8 cellular contexts compared by ENCODE assay signal in the genomic region with DNA sequence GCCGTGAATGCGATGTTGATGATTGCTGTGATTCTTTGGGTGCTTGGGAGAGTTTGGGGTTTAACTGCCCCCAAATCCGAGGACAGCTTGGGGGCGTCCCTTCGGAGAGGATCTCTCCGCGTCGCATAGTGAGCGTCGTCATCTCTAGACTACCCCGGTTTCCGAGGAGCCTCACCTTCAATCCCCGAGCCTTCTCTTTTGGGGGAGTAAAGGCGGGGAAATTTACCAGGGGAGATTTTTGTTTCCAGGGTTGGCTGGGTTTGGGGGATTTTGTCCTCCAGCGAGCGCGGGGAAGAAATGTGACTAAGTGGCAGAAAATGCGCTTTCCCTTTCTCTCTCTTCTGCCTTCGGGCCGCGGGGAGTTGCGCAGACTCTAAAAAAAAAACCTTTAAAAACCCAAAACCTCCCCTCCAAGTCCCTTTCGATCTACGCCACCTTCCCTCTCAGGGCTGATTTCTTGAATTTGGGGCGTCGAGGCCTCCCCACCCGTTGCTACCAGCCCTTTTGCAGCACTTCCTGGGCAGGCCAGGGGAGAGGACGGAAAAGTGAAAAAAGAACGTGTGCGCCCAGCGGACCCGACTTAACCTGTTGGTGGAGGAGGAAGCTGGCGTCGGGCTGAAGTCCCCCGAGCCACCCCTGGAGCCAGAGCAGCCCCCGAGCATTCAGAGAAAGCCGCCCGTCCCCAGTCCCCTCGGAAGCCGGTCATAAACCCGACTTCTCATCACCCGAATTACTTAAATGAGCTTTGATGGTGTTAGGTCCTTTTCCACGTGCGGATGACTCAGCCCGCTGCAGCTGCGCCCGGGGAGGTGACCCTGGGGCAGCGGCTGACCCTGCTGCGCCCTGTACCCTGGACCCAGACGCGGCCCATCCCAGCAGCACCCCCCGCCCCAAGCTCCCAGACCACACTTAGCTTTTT. TPM values are rescaled to one million over a fixed set of nuclear protein-coding genes. Genes with fewer than 3 reads are reported as not detected.
DNase-seq lines count a peak whose midpoint lies in the region; ATAC-seq and TF ChIP-seq lines count a peak whose summit lies in the region.

No MANE protein-coding gene starts in this region.

- H3K27me3 ChIP-seq in MM.1S (replicated peaks; ENCODE audit: insufficient read depth, low read length) (peaks cover 100% of the 10 kb centered on the region), body of pancreas (no peaks in the 10 kb centered on the region)

- H3K27ac ChIP-seq in MM.1S (ENCODE audit: low read length) (no peak overlapping the region), body of pancreas (peak overlapping the region in 3 of 4 donors; percentile 32 to 45 (median 36))

- WGBS in body of pancreas, 2 donors: 64 to 85% methylated on average over 51 to 52 of the region's 52 CpGs

- no peaks in the 10 kb centered on the region for H3K36me3 Mint-ChIP-seq in stimulated activated memory B cell treated with anti-CD40 and anti-IgM and Interleukin-4, amounts not matched to agents 10 μg/mL and 1 μg/mL and 100 μg/mL, for 72 hours

- H3K36me3 ChIP-seq in MM.1S (replicated peaks; ENCODE audit: insufficient read depth, low read length): no peaks in the 10 kb centered on the region
- no peaks in the 10 kb centered on the region for H3K36me3 ChIP-seq in body of pancreas (replicated peaks in 1 of 2; ENCODE audit: insufficient read depth in 1 of 2, low read depth in 2 of 2)

- no peaks in the 10 kb centered on the region for H3F3A ChIP-seq in MM.1S (ENCODE audit: insufficient read depth, low read length)

- H3K9ac ChIP-seq in MM.1S (ENCODE audit: low read length): no peak overlapping the region

- H3K4me3 ChIP-seq in MM.1S (ENCODE audit: low read length) (peak overlapping the region; percentile 40; the same call in 1 of the 2 replicates), body of pancreas (no peak overlapping the region)

- H4K20me1 ChIP-seq in MM.1S (ENCODE audit: insufficient read depth, low read length): no peaks in the 10 kb centered on the region

- H3K4me1 ChIP-seq in MM.1S (ENCODE audit: low read length): no peaks in the 10 kb centered on the region
- peaks cover 24% of the 10 kb centered on the region for H3K4me1 ChIP-seq in body of pancreas

- no peak for TF ChIP-seq POLR2A in body of pancreas (IDR thresholded peaks at IDR 0.05)

- H3K9me3 ChIP-seq in MM.1S (replicated peaks; ENCODE audit: insufficient read depth, low read length) (no peaks in the 10 kb centered on the region), body of pancreas (no peaks in the 10 kb centered on the region)

- peaks cover 95% of the 10 kb centered on the region for H3K27me3 Mint-ChIP-seq in stimulated activated memory B cell treated with anti-CD40 and anti-IgM and Interleukin-4, amounts not matched to agents 10 μg/mL and 1 μg/mL and 100 μg/mL, for 72 hours

- peaks cover 40% of the 10 kb centered on the region for H3K4me1 Mint-ChIP-seq in stimulated activated memory B cell treated with anti-CD40 and anti-IgM and Interleukin-4, amounts not matched to agents 10 μg/mL and 1 μg/mL and 100 μg/mL, for 72 hours

- no peaks in the 10 kb centered on the region for H3K9me3 Mint-ChIP-seq in stimulated activated memory B cell treated with anti-CD40 and anti-IgM and Interleukin-4, amounts not matched to agents 10 μg/mL and 1 μg/mL and 100 μg/mL, for 72 hours

- ATAC-seq in body of pancreas (no peak), HG03439 (IDR thresholded peaks at IDR 0.05; ENCODE audit: unreplicated experiment) (no peak)
- ATAC-seq in stimulated activated memory B cell treated with anti-CD40 and anti-IgM and Interleukin-4, amounts not matched to agents 10 μg/mL and 1 μg/mL and 100 μg/mL, for 72 hours: peak; percentile 28

- H3K27ac Mint-ChIP-seq in stimulated activated memory B cell treated with anti-CD40 and anti-IgM and Interleukin-4, amounts not matched to agents 10 μg/mL and 1 μg/mL and 100 μg/mL, for 72 hours: peak overlapping the region; percentile 70

- intact Hi-C loops in body of pancreas (cut with DNase I): no loop called here

- H3K4me2 ChIP-seq in MM.1S (ENCODE audit: low read depth, low read length): peak overlapping the region; percentile 68

- H3K4me3 Mint-ChIP-seq in stimulated activated memory B cell treated with anti-CD40 and anti-IgM and Interleukin-4, amounts not matched to agents 10 μg/mL and 1 μg/mL and 100 μg/mL, for 72 hours: peak overlapping the region; percentile 83

- H3K9me2 ChIP-seq in MM.1S (replicated peaks; ENCODE audit: insufficient read depth, low read length): no peaks in the 10 kb centered on the region

- DNase-seq in COLO829 (ENCODE audit: low spot score) (peak; percentile 50), MM.1S (no peak), body of pancreas (peak in 1 of 4 donors; percentile 33), kidney tubule cell (ENCODE audit: low spot score) (peak; percentile 55), NCI-H1436 (lab: John Stamatoyannopoulos, UW) (no peak), SK-N-DZ (ENCODE audit: low spot score) (no peak)

- TF ChIP-seq CTCF in MM.1S (IDR thresholded peaks at IDR 0.05; ENCODE audit: low read length): no peak
- TF ChIP-seq CTCF in body of pancreas (IDR thresholded peaks at IDR 0.05): no peak

- no peaks in the 10 kb centered on the region for H3K79me2 ChIP-seq in MM.1S (ENCODE audit: low read length)

- H2AFZ ChIP-seq in MM.1S (ENCODE audit: low read length): peak overlapping the region; percentile 19; the same call in 1 of the 2 replicates

RNA-seq across cellular contexts. Expression of gene NFIX, which starts 17.7 kb away (rescaled TPM):
- total RNA-seq in body of pancreas: 10 to 100 TPM; 16.9 to 26.7 TPM
- 0.15 and 0.17 TPM in 2 replicates for polyA plus RNA-seq in SK-N-DZ (2014; cell fraction: cytosol; rRNA removed)
- polyA plus RNA-seq in SK-N-DZ (2014; cell fraction: nucleus; rRNA removed): 0.09 and 0.22 TPM in 2 replicates

RNA-seq across cellular contexts. Expression of gene DAND5, which starts 43.6 kb away (rescaled TPM):
- total RNA-seq in body of pancreas: not detected
- polyA plus RNA-seq in SK-N-DZ (2014; cell fraction: cytosol; rRNA removed): not detected in 2 replicates
- not detected in 2 replicates for polyA plus RNA-seq in SK-N-DZ (2014; cell fraction: nucleus; rRNA removed)

RNA-seq across cellular contexts. Expression of gene GADD45GIP1, which starts 55.9 kb away (rescaled TPM):
- 10 to 100 TPM; 31.3 to 42.0 TPM for total RNA-seq in body of pancreas
- polyA plus RNA-seq in SK-N-DZ (2014; cell fraction: cytosol; rRNA removed): 33.3 and 37.3 TPM in 2 replicates
- polyA plus RNA-seq in SK-N-DZ (2014; cell fraction: nucleus; rRNA removed): 18.4 and 25.6 TPM in 2 replicates

Comparison
In these comparisons a context has a peak if more than half of its experiments do, and no peak if none do; other contexts are left out.
1. DNase-seq: peak in COLO829 (single experiment) and kidney tubule cell (single experiment); none in MM.1S (single experiment), NCI-H1436 (single experiment) and SK-N-DZ (single experiment).